In the genomic region with DNA sequence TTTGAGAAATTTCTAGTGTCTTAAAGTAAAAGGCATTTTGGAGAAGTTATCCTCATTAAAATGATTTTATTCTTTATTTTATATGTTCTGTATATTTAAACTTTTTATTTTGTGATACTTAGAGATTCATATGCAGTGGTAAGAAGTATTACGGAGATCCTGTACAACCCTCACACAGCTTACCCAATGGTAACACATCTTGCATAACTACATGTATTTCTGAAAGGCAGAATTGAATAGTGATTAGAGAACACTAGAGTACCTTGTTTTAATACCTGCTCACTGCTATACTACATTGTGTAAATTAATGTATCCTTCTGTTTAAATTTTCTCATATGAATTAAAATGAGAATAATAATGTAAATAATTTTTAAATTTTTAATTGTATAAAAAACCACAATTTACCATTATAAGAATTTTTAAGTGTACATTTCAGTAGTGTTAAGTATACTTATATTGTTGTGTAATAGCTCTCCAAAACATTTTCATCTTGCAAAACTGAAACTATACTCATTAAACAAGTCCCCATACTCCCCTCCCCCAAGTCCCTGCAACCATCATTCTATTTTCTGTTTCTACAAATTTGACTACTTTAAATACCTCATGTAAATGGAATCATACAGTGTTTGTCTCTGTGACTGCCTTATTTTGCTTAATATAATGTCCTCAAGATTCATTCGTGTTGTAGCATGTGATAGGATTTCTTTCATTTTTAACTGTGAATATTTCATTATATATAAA, we compare ENCODE assay signal across 1 cellular context.
TF ChIP-seq lines count a peak whose summit lies in the region.

No MANE protein-coding gene starts in this region.

TF ChIP-seq in SK-N-SH, 30 proteins besides CTCF, POLR2A, EP300 and RAD21 (continued from another document):
- TF ChIP-seq, protein P1, sequence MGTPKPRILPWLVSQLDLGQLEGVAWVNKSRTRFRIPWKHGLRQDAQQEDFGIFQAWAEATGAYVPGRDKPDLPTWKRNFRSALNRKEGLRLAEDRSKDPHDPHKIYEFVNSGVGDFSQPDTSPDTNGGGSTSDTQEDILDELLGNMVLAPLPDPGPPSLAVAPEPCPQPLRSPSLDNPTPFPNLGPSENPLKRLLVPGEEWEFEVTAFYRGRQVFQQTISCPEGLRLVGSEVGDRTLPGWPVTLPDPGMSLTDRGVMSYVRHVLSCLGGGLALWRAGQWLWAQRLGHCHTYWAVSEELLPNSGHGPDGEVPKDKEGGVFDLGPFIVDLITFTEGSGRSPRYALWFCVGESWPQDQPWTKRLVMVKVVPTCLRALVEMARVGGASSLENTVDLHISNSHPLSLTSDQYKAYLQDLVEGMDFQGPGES (IDR thresholded peaks at IDR 0.05; ENCODE audit: low read depth, low read length), result no peak
- TF ChIP-seq FOXM1 (IDR thresholded peaks at IDR 0.05; ENCODE audit: low read depth) (no peak), CHD2 (IDR thresholded peaks at IDR 0.05; ENCODE audit: low read length, partially characterized antibody) (no peak), SMC3 (IDR thresholded peaks at IDR 0.05; ENCODE audit: low read depth, low read length) (no peak), NRF1 (IDR thresholded peaks at IDR 0.05; ENCODE audit: low read depth, low read length) (no peak), NFIC (IDR thresholded peaks at IDR 0.05; ENCODE audit: borderline replicate concordance) (no peak), MEF2A (IDR thresholded peaks at IDR 0.05; ENCODE audit: borderline replicate concordance, low read depth) (no peak)
TF ChIP-seq in SK-N-SH: peak in this region for 0.
